In the genomic region with DNA sequence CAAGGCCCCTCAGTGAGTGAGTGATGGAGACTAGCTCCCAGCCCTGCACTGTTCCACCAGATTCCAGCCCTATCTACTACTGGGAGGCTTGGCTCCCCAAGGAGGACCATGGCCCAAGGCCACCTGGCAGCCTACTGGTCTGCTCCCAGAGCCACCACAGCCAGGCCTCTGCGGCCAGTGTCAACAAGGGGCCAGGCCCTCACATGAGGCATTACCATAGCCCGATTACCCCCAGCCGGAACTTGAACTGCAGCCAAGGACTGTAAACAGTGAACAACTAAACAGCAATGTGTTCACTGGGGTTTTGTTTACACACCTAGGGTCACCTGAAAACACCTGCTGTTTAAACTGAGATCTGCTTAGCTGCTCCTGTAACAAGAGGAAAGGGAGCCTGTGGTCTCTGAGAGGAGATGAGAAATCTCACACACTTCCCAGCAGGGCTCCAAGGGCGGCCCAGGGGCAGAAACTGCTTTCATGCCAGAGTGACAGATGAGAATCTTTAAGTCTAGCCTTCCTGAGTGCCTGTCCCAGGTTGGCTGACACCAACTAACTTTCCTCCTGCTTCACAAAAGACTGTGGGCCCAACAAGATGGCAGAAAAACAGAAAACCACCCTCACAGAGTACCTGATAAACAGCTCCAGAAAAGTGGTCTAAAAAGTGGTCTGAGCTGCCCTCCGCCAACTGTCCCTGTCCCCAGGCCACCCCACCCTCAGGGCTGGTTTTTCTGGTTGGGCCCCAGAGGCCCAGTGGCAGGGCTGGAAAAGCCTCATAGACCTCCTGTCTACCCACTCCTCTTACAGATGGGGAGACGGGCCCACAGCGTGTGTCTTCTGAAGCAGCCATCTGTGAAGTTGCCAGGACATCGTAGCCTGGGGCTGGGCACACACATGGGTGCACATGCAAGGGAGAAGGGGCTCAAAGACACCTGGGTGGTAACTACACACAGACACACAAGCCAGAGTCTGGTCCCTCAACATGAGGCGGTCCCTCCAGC, we compare ENCODE assay signal across 8 cellular contexts. TPM values are rescaled to one million over a fixed set of nuclear protein-coding genes. Genes with fewer than 3 reads are reported as not detected.
A peak's percentile ranks its signal among the peaks of the same experiment; 100 is the strongest.
DNase-seq lines count a peak whose midpoint lies in the region; ATAC-seq and TF ChIP-seq lines count a peak whose summit lies in the region.

No MANE protein-coding gene starts in this region.

- peaks cover 3% of the 10 kb centered on the region for H3K4me1 Mint-ChIP-seq in activated naive CD4-positive, alpha-beta T cell treated with anti-CD3 and anti-CD28 coated beads for 36 hours (ENCODE audit: low read depth)

- peak overlapping the region; percentile 98 for H3K27ac ChIP-seq in VCaP
- peak overlapping the region; percentile 55 to 78 (median 74) for H3K27ac ChIP-seq in upper lobe of left lung

- H3K36me3 ChIP-seq in upper lobe of left lung = peaks cover 61 to 100% (median 93%) of the 10 kb centered on the region in 4 donors

- intact Hi-C loops in activated naive CD4-positive, alpha-beta T cell treated with anti-CD3 and anti-CD28 coated beads for 36 hours (cut with micrococcal nuclease) = no loop called here

- no peaks in the 10 kb centered on the region for H3K9me3 Mint-ChIP-seq in activated naive CD4-positive, alpha-beta T cell treated with anti-CD3 and anti-CD28 coated beads for 36 hours

- H3K9me3 ChIP-seq in upper lobe of left lung = no peaks in the 10 kb centered on the region

- H3K27me3 ChIP-seq in upper lobe of left lung = no peaks in the 10 kb centered on the region

- no peak overlapping the region for H3K4me3 ChIP-seq in upper lobe of left lung

- CTCF ChIA-PET in activated naive CD4-positive, alpha-beta T cell treated with anti-CD3 and anti-CD28 coated beads for 36 hours (lab: Charles Lee) = interaction anchor here (1.6 to 3.7 kb wide), 2 partner anchors 8 to 110 kb away, joined by 4 to 14 read pairs; no protein-coding TSS in a partner anchor

- peak in 1 of 4 donors; percentile 19 for TF ChIP-seq POLR2A in upper lobe of left lung (IDR thresholded peaks at IDR 0.05)

- H3K27me3 Mint-ChIP-seq in activated naive CD4-positive, alpha-beta T cell treated with anti-CD3 and anti-CD28 coated beads for 36 hours (ENCODE audit: low read depth) = no peaks in the 10 kb centered on the region

- DNase-seq in activated naive CD4-positive, alpha-beta T cell treated with anti-CD3 and anti-CD28 coated beads for 36 hours = no peak
- no peak for DNase-seq in activated naive CD4-positive, alpha-beta T cell treated with anti-CD3 and anti-CD28 coated beads, Interleukin-2, amount 50 U/mL, for 16 hours
- DNase-seq in left lobe of liver (ENCODE audit: low spot score) (peak; percentile 98), upper lobe of left lung (peak in 1 of 2 donors; percentile 78)
- no peak for DNase-seq in stimulated activated naive CD4-positive, alpha-beta T cell (lab: John Stamatoyannopoulos, UW)
- no peak for DNase-seq in activated CD8-positive, alpha-beta memory T cell treated with anti-CD3 and anti-CD28 coated beads, Interleukin-2, amount 50 U/mL, for 48 hours

- H3K27ac Mint-ChIP-seq in activated naive CD4-positive, alpha-beta T cell treated with anti-CD3 and anti-CD28 coated beads for 36 hours = peak overlapping the region; percentile 46

- TF ChIP-seq EP300 in upper lobe of left lung (IDR thresholded peaks at IDR 0.05) = peak in 1 of 4 donors; percentile 50

- ATAC-seq in left lobe of liver (peak; percentile 91), upper lobe of left lung (ENCODE audit: low FRiP score in 2 of 2) (peak; percentile 21 to 80), GM18498 (IDR thresholded peaks at IDR 0.05; ENCODE audit: unreplicated experiment) (no peak)

- H3K4me1 ChIP-seq in upper lobe of left lung = peaks cover 8 to 30% (median 18%) of the 10 kb centered on the region in 4 donors

- peaks cover 26% of the 10 kb centered on the region for H3K36me3 Mint-ChIP-seq in activated naive CD4-positive, alpha-beta T cell treated with anti-CD3 and anti-CD28 coated beads for 36 hours (ENCODE audit: low read depth)

- WGBS in upper lobe of left lung, 2 donors = 67 to 70% methylated on average over 5 to 9 of the region's 9 CpGs

- no peak overlapping the region for H3K4me3 Mint-ChIP-seq in activated naive CD4-positive, alpha-beta T cell treated with anti-CD3 and anti-CD28 coated beads for 36 hours

- TF ChIP-seq CTCF in VCaP (conservative IDR thresholded peaks at IDR 0.05) = no peak
- TF ChIP-seq CTCF in upper lobe of left lung (IDR thresholded peaks at IDR 0.05) = no peak

RNA-seq across cellular contexts. Expression of a gene that starts 28.8 kb away (rescaled TPM):
- total RNA-seq in activated naive CD4-positive, alpha-beta T cell treated with anti-CD3 and anti-CD28 coated beads for 36 hours = 10 to 100 TPM; 28.8 to 32.8 TPM
- 17.5 TPM for total RNA-seq in left lobe of liver
- 100 to 1,000 TPM in 2 of 6 donors, 10 to 100 TPM in 4; 42.7 to 146 (median 58.7) TPM for total RNA-seq in upper lobe of left lung
